Comparison of ENCODE assay signal across 8 cellular contexts in genomic region chr14:96584199-96584906, GRCh38.
A peak's percentile ranks its signal among the peaks of the same experiment; 100 is the strongest.
DNase-seq lines count a peak whose midpoint lies in the region; ATAC-seq and TF ChIP-seq lines count a peak whose summit lies in the region.

No MANE protein-coding gene starts in this region.

- H3K27me3 ChIP-seq in PC-9 (ENCODE audit: insufficient read depth, low read depth) (peaks cover 13% of the 10 kb centered on the region; the same call in 1 of the 2 replicates), mesendoderm (ENCODE audit: insufficient read depth, low read length, poor library complexity) (no peaks in the 10 kb centered on the region)

- no peak overlapping the region for H3K4ac ChIP-seq in mesendoderm (ENCODE audit: low read depth, low read length)

- no peaks in the 10 kb centered on the region for H4K20me1 ChIP-seq in PC-9 (ENCODE audit: insufficient read depth)

- H3K79me2 ChIP-seq in PC-9 (ENCODE audit: low read depth) (no peaks in the 10 kb centered on the region), mesendoderm (ENCODE audit: control insufficient read depth, insufficient read depth, low read length) (no peaks in the 10 kb centered on the region)

- H3K4me2 ChIP-seq in PC-9 (peak overlapping the region; percentile 50), mesendoderm (ENCODE audit: low read length) (peak overlapping the region; percentile 2)

- H4K8ac ChIP-seq in mesendoderm (ENCODE audit: low read depth, low read length), result no peak overlapping the region

- H4K5ac ChIP-seq in mesendoderm (ENCODE audit: low read length), result no peak overlapping the region

- DNase-seq in COLO829 (ENCODE audit: low spot score) (peak; percentile 9), PC-9 (peak in 1 of 2 experiments; percentile 29), cardiac fibroblast (ENCODE audit: low read depth in 2 of 2) (peak; percentile 13 to 20), mesendoderm (peak; percentile 83), NCI-H128 (lab: John Stamatoyannopoulos, UW; ENCODE audit: unreplicated experiment) (no peak), occipital lobe (lab: John Stamatoyannopoulos, UW) (no peak)

- intact Hi-C loops in PC-9 (cut with micrococcal nuclease; ENCODE audit: unreplicated experiment), result loop anchor here (10.0 kb wide), 1 partner anchor 150 kb away; no protein-coding TSS in a partner anchor

- H3K9me2 ChIP-seq in PC-9 (ENCODE audit: insufficient read depth), result no peaks in the 10 kb centered on the region

- H3K9me3 ChIP-seq in PC-9 (ENCODE audit: insufficient read depth, low read depth), result no peaks in the 10 kb centered on the region

- no peaks in the 10 kb centered on the region for H3K79me1 ChIP-seq in mesendoderm (ENCODE audit: low read length)

- CTCF ChIA-PET in PC-9 (lab: Charles Lee), result no interaction called here

- H3F3A ChIP-seq in PC-9 (ENCODE audit: insufficient read depth, low read depth), result no peaks in the 10 kb centered on the region

- POLR2A ChIA-PET in PC-9 (lab: Charles Lee; ENCODE audit: unreplicated experiment), result no interaction called here

- H3K9ac ChIP-seq in mesendoderm (ENCODE audit: low read length), result no peak overlapping the region

- no peaks in the 10 kb centered on the region for H3K36me3 ChIP-seq in PC-9 (ENCODE audit: low read depth)
- no peaks in the 10 kb centered on the region for H3K36me3 ChIP-seq in mesendoderm (ENCODE audit: control insufficient read depth, insufficient read depth, low read length)

- H2BK120ac ChIP-seq in mesendoderm (ENCODE audit: low read depth, low read length), result no peak overlapping the region

- ATAC-seq in GM18909 (IDR thresholded peaks at IDR 0.05; ENCODE audit: poor library complexity, unreplicated experiment) (peak; percentile 82), HG03565 (IDR thresholded peaks at IDR 0.05; ENCODE audit: unreplicated experiment) (peak; percentile 67)

- no peak overlapping the region for H2BK5ac ChIP-seq in mesendoderm (ENCODE audit: low read length)

- no peak overlapping the region for H3K23ac ChIP-seq in mesendoderm (ENCODE audit: low read length)

- H2AK5ac ChIP-seq in mesendoderm (ENCODE audit: low read length), result no peak overlapping the region

- H2AFZ ChIP-seq in PC-9, result no peak overlapping the region

- H3K4me1 ChIP-seq in PC-9 (replicated peaks; ENCODE audit: insufficient read depth) (no peaks in the 10 kb centered on the region), mesendoderm (ENCODE audit: control insufficient read depth, low read depth, low read length) (no peaks in the 10 kb centered on the region)

- H3K27ac ChIP-seq in PC-9 (no peak overlapping the region), mesendoderm (ENCODE audit: low read depth, low read length) (no peak overlapping the region)

- H3K4me3 ChIP-seq in PC-9, result no peak overlapping the region
- H3K4me3 ChIP-seq in cardiac fibroblast (replicated peaks in 1 of 2; ENCODE audit: low read depth in 2 of 2, low read length in 2 of 2), result no peak overlapping the region
- no peak overlapping the region for H3K4me3 ChIP-seq in mesendoderm (ENCODE audit: low read length)

- no peak overlapping the region for H3K18ac ChIP-seq in mesendoderm (ENCODE audit: low read length)

- BruUV-seq in PC-9 (replicated peaks; lab: Mats Ljungman, UMichigan), result no TSS peak

- TF ChIP-seq CTCF in PC-9 (conservative IDR thresholded peaks at IDR 0.05) (peak; percentile 69), cardiac fibroblast (IDR thresholded peaks at IDR 0.05; ENCODE audit: low read depth, low read length) (no peak)

- no CpG with 5 or more reads among the region's 15 CpGs for WGBS in mesendoderm (ENCODE audit: extremely low coverage, insufficient coverage, low lambda C conversion rate)

- no peak overlapping the region for H2BK15ac ChIP-seq in mesendoderm (replicated peaks; ENCODE audit: low read depth)

- H3K56ac ChIP-seq in mesendoderm (ENCODE audit: low read length), result no peak overlapping the region

Comparison
In these comparisons a context has a peak if more than half of its experiments do, and no peak if none do; other contexts are left out.
1. DNase-seq: peak in COLO829 (single experiment), cardiac fibroblast (2 of 2) and mesendoderm (single experiment); none in NCI-H128 (single experiment) and occipital lobe (single experiment).